9 cellular contexts compared by ENCODE assay signal in the genomic region with DNA sequence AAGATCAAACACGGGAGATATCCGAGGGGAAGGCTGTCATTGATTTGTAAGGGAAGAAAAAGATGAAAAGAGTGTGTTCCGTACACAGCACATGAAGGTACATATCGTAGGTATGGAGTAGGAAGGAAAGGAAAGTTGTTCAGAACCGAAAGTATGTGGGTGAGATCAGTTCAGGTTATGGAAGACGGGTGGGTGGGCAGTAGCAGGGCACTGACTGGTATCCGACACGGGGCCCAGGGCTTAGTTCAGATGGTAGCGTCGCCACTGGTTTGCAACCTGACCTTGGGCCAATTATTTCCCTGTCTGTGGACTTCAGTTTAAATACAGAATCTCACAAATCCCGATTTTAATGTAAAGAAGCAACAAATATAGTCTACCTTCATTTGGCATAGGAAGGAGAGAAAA. TPM values are rescaled to one million over a fixed set of nuclear protein-coding genes. Genes with fewer than 3 reads are reported as not detected.
DNase-seq lines count a peak whose midpoint lies in the region; ATAC-seq, FAIRE-seq and TF ChIP-seq lines count a peak whose summit lies in the region.
"Had no signal": no experiment of that assay in that cellular context is flagged by ENCODE, and none has a peak within 500 bp of the region (broad histone marks: within the 10 kb centered on the region; RNA-seq: fewer than 3 reads in every experiment).

No MANE protein-coding gene starts in this region.

- no peaks in the 10 kb centered on the region for H3K36me3 ChIP-seq in pancreas

- no peaks in the 10 kb centered on the region for H3K27me3 ChIP-seq in pancreas

- H3K4me1 ChIP-seq in pancreas, result peaks cover 11 to 40% (median 38%) of the 10 kb centered on the region in 3 donors

- no peak for TF ChIP-seq POLR2A in GM18505 (IDR thresholded peaks at IDR 0.05; ENCODE audit: borderline replicate concordance, extremely low read depth, insufficient read depth, insufficient read length)

- H3K9me3 ChIP-seq in pancreas, result no peaks in the 10 kb centered on the region

- DNase-seq in DMS 273 (lab: John Stamatoyannopoulos, UW; ENCODE audit: unreplicated experiment) (peak; percentile 59), DMS 273 treated with DMSO at 0.1 percent for 48 hours (lab: John Stamatoyannopoulos, UW) (no peak), fibroblast of mammary gland (ENCODE audit: low read depth) (no peak), pancreas (no peak), H4 (ENCODE audit: low spot score) (no peak)
- DNase-seq in activated CD4-positive, alpha-beta T cell treated with anti-CD3 and anti-CD28 coated beads, Interleukin-2, amount 50 U/mL, for 4 hours, result peak; percentile 21 to 34

- TF ChIP-seq CTCF in fibroblast of mammary gland (conservative IDR thresholded peaks at IDR 0.05; ENCODE audit: control insufficient read depth, insufficient read depth, low read depth, low read length) (no peak), pancreas (IDR thresholded peaks at IDR 0.05) (no peak)

- H3K4me3 ChIP-seq in fibroblast of mammary gland (ENCODE audit: control insufficient read depth, low read depth, low read length) (peak overlapping the region; percentile 79), pancreas (peak overlapping the region; percentile 56 to 89 (median 84))

- H3K27ac ChIP-seq in pancreas, result peak overlapping the region; percentile 83 to 96 (median 93)

- intact Hi-C loops in pancreas (cut with DNase I), result no loop called here

- peak in 3 of 4 donors; percentile 2 to 29 (median 26) for ATAC-seq in pancreas
- ATAC-seq in GM21717 (IDR thresholded peaks at IDR 0.05; ENCODE audit: unreplicated experiment), result no peak
- no peak for ATAC-seq in GM18505 (IDR thresholded peaks at IDR 0.05; ENCODE audit: unreplicated experiment)

- 1% methylated on average over 11 of the region's 11 CpGs for WGBS in pancreas, 2 donors

- FAIRE-seq in pancreas (lab: Jason Lieb, UNC), result no peak
- FAIRE-seq: A204.1 had no signal

RNA-seq across cellular contexts. Expression of a gene that starts 27.8 kb away (rescaled TPM):
- total RNA-seq in pancreas, result not detected
- polyA plus RNA-seq in pancreas, result under 1 TPM in 1 of 2 donors, not detected in 1; 0.07 TPM
- total RNA-seq in H4 (2014; rRNA removed; shearing (Covaris generic)), result not detected in 2 replicates

Comparison
In these comparisons a context has a peak if more than half of its experiments do, and no peak if none do; other contexts are left out.
1. DNase-seq: peak in DMS 273 (single experiment) and activated CD4-positive, alpha-beta T cell treated with anti-CD3 and anti-CD28 coated beads, Interleukin-2, amount 50 U/mL, for 4 hours (2 of 2); none in DMS 273 treated with DMSO at 0.1 percent for 48 hours (single experiment), fibroblast of mammary gland (single experiment), pancreas (0 of 6) and H4 (single experiment).
2. ATAC-seq: peak in pancreas (3 of 4); none in GM21717 (single experiment) and GM18505 (single experiment).